ENCODE assay signal across 16 cellular contexts in the genomic region with DNA sequence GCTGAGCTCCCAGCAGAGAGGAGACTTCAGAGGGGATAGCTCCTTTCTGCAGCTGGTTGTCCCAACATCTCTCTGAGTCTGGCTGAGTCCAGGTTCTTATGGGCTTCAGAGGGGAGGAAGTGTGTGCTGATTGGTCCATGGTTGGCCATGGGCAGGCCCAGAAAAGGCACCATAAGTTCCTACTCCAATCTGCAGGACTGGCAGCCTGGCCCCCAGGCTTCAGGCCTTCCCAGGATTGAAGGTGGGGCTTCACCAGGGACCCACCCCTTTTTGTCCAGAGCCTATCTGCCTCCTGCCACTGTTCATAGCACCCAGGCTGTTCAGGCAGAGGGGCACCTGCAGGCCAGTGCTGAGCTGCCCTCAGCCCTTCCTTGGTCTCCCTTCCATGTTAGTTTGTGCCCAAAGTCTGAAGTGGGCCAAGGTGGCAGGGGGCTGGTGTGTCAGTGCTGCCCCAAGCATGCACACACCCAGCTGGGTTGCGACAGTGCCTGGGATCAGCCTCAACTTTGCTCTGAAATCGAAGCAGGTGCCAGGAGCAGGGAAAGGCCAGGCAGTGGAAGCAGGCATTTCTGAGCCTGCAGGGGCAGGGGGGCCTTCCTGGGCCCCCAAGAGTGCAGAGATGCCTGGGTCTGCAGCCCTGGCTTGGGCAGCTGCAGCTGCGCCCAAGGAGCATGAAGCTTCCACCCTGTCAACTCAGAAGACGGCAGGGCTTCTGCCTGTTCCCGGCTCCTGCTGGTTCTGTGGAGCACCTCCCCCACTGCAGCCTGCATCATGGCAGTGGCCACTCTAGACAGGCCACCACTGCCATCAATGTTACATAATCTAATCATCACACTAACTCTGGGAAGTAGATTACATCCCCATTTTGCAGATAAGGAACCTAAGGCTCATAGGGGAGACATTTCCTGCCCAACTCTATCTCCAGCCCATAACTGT. TPM values are rescaled to one million over a fixed set of nuclear protein-coding genes. Genes with fewer than 3 reads are reported as not detected.
DNase-seq lines count a peak whose midpoint lies in the region; ATAC-seq and TF ChIP-seq lines count a peak whose summit lies in the region.
"Had no signal": no experiment of that assay in that cellular context is flagged by ENCODE, and none has a peak within 500 bp of the region (broad histone marks: within the 10 kb centered on the region; RNA-seq: fewer than 3 reads in every experiment).

No MANE protein-coding gene starts in this region.

- H3K4me1 Mint-ChIP-seq in T-helper 2 cell treated with Interferon-gamma antibody and Interleukin-4, amounts not matched to agents 5 μg/mL and 100 μg/mL, for 36 hours (ENCODE audit: low read depth), result peaks cover 55% of the 10 kb centered on the region
- peaks cover 65% of the 10 kb centered on the region for H3K4me1 Mint-ChIP-seq in activated T-helper 1 cell treated with anti-CD3 and anti-CD28 coated beads, Interleukin-12 subunit alpha, Interleukin-12 subunit beta, Interleukin-2, Interleukin-4 antibody, amounts not matched to agents 30 ng/mL and 10 ng/mL and 1 ng/mL, durations not matched to agents 14 hours and 24 hours and 36 hours (ENCODE audit: low read depth)

- H3K9me3 Mint-ChIP-seq in T-helper 2 cell treated with Interferon-gamma antibody and Interleukin-4, amounts not matched to agents 5 μg/mL and 100 μg/mL, for 36 hours, result peaks cover 6% of the 10 kb centered on the region
- H3K9me3 Mint-ChIP-seq in activated T-helper 1 cell treated with anti-CD3 and anti-CD28 coated beads, Interleukin-12 subunit alpha, Interleukin-12 subunit beta, Interleukin-2, Interleukin-4 antibody, amounts not matched to agents 30 ng/mL and 10 ng/mL and 1 ng/mL, durations not matched to agents 14 hours and 24 hours and 36 hours, result peaks cover 7% of the 10 kb centered on the region

- no peak overlapping the region for H2AFZ ChIP-seq in smooth muscle cell (ENCODE audit: low read depth)

- no peaks in the 10 kb centered on the region for H3K9me3 ChIP-seq in smooth muscle cell (replicated peaks; ENCODE audit: low read depth)

- peak overlapping the region; percentile 79 for H3K4me2 ChIP-seq in smooth muscle cell

- H3K4me1 ChIP-seq in smooth muscle cell (ENCODE audit: low read depth), result peaks cover 13% of the 10 kb centered on the region

- no peak overlapping the region for H3K9ac ChIP-seq in smooth muscle cell (ENCODE audit: low read depth)

- peaks cover 5% of the 10 kb centered on the region for H4K20me1 ChIP-seq in smooth muscle cell (ENCODE audit: low read depth)

- peaks cover 7% of the 10 kb centered on the region for H3K36me3 Mint-ChIP-seq in T-helper 2 cell treated with Interferon-gamma antibody and Interleukin-4, amounts not matched to agents 5 μg/mL and 100 μg/mL, for 36 hours (ENCODE audit: low read depth)
- peaks cover 6% of the 10 kb centered on the region for H3K36me3 Mint-ChIP-seq in activated T-helper 1 cell treated with anti-CD3 and anti-CD28 coated beads, Interleukin-12 subunit alpha, Interleukin-12 subunit beta, Interleukin-2, Interleukin-4 antibody, amounts not matched to agents 30 ng/mL and 10 ng/mL and 1 ng/mL, durations not matched to agents 14 hours and 24 hours and 36 hours (ENCODE audit: low read depth)
- H3K36me3 Mint-ChIP-seq: activated naive CD4-positive, alpha-beta T cell treated with anti-CD3 and anti-CD28 coated beads, Interleukin-2, amount 10 ng/mL, durations not matched to agents 7 days and 5 days had no signal

- no peak for ATAC-seq in HG02623 (IDR thresholded peaks at IDR 0.05; ENCODE audit: unreplicated experiment)
- no peak for ATAC-seq in HG03108 (IDR thresholded peaks at IDR 0.05; ENCODE audit: unreplicated experiment)
- no peak for ATAC-seq in GM19397 (IDR thresholded peaks at IDR 0.05; ENCODE audit: unreplicated experiment)

- no peak for DNase-seq in T-helper 2 cell treated with Interferon-gamma antibody and Interleukin-4, amounts not matched to agents 5 μg/mL and 100 μg/mL, for 36 hours (ENCODE audit: low spot score)
- DNase-seq in T-helper 2 cell, result no peak
- peak; percentile 38 for DNase-seq in MV-4-11 (lab: John Stamatoyannopoulos, UW)
- no peak for DNase-seq in activated T-helper 1 cell treated with anti-CD3 and anti-CD28 coated beads, Interleukin-12 subunit alpha, Interleukin-12 subunit beta, Interleukin-2, Interleukin-4 antibody, amounts not matched to agents 30 ng/mL and 10 ng/mL and 1 ng/mL, durations not matched to agents 14 hours and 24 hours and 36 hours (ENCODE audit: low spot score)
- DNase-seq in smooth muscle cell (lab: John Stamatoyannopoulos, UW; ENCODE audit: unreplicated experiment), result no peak
- DNase-seq: activated naive CD4-positive, alpha-beta T cell treated with anti-CD3 and anti-CD28 coated beads, Interleukin-2, amount 10 ng/mL, durations not matched to agents 7 days and 5 days; effector CD8-positive, alpha-beta T cell; NCI-H1417 treated with DMSO at 0.1 percent for 48 hours; NCI-H226; right cardiac atrium; stimulated activated CD4-positive, alpha-beta T cell treated with anti-CD3 and anti-CD28 coated beads, Interleukin-2, amount 100 ng/mL, for 48 hours had no signal

- TF ChIP-seq CTCF in smooth muscle cell (IDR thresholded peaks at IDR 0.05; ENCODE audit: borderline replicate concordance, insufficient read depth, poor library complexity, severe bottlenecking), result no peak

- H3K36me3 ChIP-seq in smooth muscle cell (ENCODE audit: low read depth), result no peaks in the 10 kb centered on the region
- H3K36me3 ChIP-seq: cardiac muscle cell had no signal

- no peaks in the 10 kb centered on the region for H3K79me2 ChIP-seq in smooth muscle cell (ENCODE audit: low read depth)

- whole genome bisulfite sequencing in smooth muscle cell (ENCODE audit: low lambda C conversion rate), result 85% methylated on average over 5 of the region's 5 CpGs

- H3F3A ChIP-seq in smooth muscle cell (ENCODE audit: low read depth), result peaks cover 26% of the 10 kb centered on the region

- peak overlapping the region; percentile 79 for H3K4me3 Mint-ChIP-seq in T-helper 2 cell treated with Interferon-gamma antibody and Interleukin-4, amounts not matched to agents 5 μg/mL and 100 μg/mL, for 36 hours
- H3K4me3 Mint-ChIP-seq in activated T-helper 1 cell treated with anti-CD3 and anti-CD28 coated beads, Interleukin-12 subunit alpha, Interleukin-12 subunit beta, Interleukin-2, Interleukin-4 antibody, amounts not matched to agents 30 ng/mL and 10 ng/mL and 1 ng/mL, durations not matched to agents 14 hours and 24 hours and 36 hours, result peak overlapping the region; percentile 47
- H3K4me3 Mint-ChIP-seq: activated naive CD4-positive, alpha-beta T cell treated with anti-CD3 and anti-CD28 coated beads, Interleukin-2, amount 10 ng/mL, durations not matched to agents 7 days and 5 days; neural crest cell had no signal

- peak overlapping the region; percentile 92 for H3K27ac Mint-ChIP-seq in T-helper 2 cell treated with Interferon-gamma antibody and Interleukin-4, amounts not matched to agents 5 μg/mL and 100 μg/mL, for 36 hours
- peak overlapping the region; percentile 80 for H3K27ac Mint-ChIP-seq in activated T-helper 1 cell treated with anti-CD3 and anti-CD28 coated beads, Interleukin-12 subunit alpha, Interleukin-12 subunit beta, Interleukin-2, Interleukin-4 antibody, amounts not matched to agents 30 ng/mL and 10 ng/mL and 1 ng/mL, durations not matched to agents 14 hours and 24 hours and 36 hours

- intact Hi-C loops in activated T-helper 1 cell treated with anti-CD3 and anti-CD28 coated beads, Interleukin-12 subunit alpha, Interleukin-12 subunit beta, Interleukin-2, Interleukin-4 antibody, amounts not matched to agents 30 ng/mL and 10 ng/mL and 1 ng/mL, durations not matched to agents 14 hours and 24 hours and 36 hours (cut with micrococcal nuclease), result no loop called here

- H3K27me3 ChIP-seq in smooth muscle cell (ENCODE audit: low read depth), result no peaks in the 10 kb centered on the region
- H3K27me3 ChIP-seq: cardiac muscle cell had no signal

- no peaks in the 10 kb centered on the region for H3K27me3 Mint-ChIP-seq in T-helper 2 cell treated with Interferon-gamma antibody and Interleukin-4, amounts not matched to agents 5 μg/mL and 100 μg/mL, for 36 hours (ENCODE audit: low read depth)
- no peaks in the 10 kb centered on the region for H3K27me3 Mint-ChIP-seq in activated T-helper 1 cell treated with anti-CD3 and anti-CD28 coated beads, Interleukin-12 subunit alpha, Interleukin-12 subunit beta, Interleukin-2, Interleukin-4 antibody, amounts not matched to agents 30 ng/mL and 10 ng/mL and 1 ng/mL, durations not matched to agents 14 hours and 24 hours and 36 hours (ENCODE audit: insufficient read depth)

- no peak overlapping the region for H3K4me3 ChIP-seq in smooth muscle cell
- H3K4me3 ChIP-seq: cardiac muscle cell had no signal

- H3K27ac ChIP-seq in smooth muscle cell (ENCODE audit: low read depth), result no peak overlapping the region
- H3K27ac ChIP-seq: cardiac muscle cell had no signal

RNA-seq across cellular contexts. Expression of a gene that starts 21.4 kb away (rescaled TPM):
- total RNA-seq in activated T-helper 1 cell treated with anti-CD3 and anti-CD28 coated beads, Interleukin-12 subunit alpha, Interleukin-12 subunit beta, Interleukin-2, Interleukin-4 antibody, amounts not matched to agents 30 ng/mL and 10 ng/mL and 1 ng/mL, durations not matched to agents 14 hours and 24 hours and 36 hours, result 120 and 123 TPM in 2 replicates
- total RNA-seq in smooth muscle cell, result 28.6 and 28.9 TPM in 2 replicates
- 17.0 and 23.6 TPM in 2 replicates for polyA plus RNA-seq in smooth muscle cell
